ENCODE assay signal across 2 cellular contexts in the genomic region with DNA sequence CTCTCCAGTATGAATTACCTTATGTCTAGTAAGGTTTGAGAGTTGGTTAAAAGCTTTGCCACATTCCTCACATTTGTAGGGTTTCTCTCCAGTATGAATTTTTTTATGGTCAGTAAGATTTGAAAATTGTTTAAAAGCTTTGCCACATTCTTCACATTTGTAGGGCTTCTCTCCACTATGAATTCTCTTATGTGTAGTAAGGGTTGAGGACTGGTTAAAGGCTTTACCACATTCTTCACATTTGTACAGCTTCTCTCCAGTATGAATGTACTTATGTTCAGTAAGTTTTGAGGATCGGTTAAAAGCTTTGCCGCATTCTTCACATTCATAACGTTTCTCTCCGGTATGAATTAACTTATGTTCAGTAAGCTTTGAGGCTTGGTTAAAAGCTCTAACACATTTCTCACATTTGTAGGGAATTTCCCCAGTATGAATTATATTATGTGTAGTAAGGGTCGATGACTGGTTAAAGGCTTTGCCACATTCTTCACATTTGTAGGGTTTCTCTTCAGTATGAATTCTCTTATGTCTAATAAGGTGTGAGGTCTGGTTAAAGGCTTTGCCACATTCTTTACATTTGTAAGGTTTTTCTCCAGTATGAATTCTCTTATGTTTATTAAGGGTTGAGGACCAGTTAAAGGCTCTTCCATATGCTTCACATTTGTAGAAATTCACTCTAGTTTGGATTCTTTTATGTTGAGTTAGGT.
TF ChIP-seq lines count a peak whose summit lies in the region.

No MANE protein-coding gene starts in this region.

TF ChIP-seq in A549, 52 proteins besides CTCF, POLR2A, EP300 and RAD21 (continued from another document):
- TF ChIP-seq, protein P1, sequence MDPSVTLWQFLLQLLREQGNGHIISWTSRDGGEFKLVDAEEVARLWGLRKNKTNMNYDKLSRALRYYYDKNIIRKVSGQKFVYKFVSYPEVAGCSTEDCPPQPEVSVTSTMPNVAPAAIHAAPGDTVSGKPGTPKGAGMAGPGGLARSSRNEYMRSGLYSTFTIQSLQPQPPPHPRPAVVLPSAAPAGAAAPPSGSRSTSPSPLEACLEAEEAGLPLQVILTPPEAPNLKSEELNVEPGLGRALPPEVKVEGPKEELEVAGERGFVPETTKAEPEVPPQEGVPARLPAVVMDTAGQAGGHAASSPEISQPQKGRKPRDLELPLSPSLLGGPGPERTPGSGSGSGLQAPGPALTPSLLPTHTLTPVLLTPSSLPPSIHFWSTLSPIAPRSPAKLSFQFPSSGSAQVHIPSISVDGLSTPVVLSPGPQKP (IDR thresholded peaks at IDR 0.05; ENCODE audit: low read depth, low read length), result no peak
- no peak for TF ChIP-seq HOXB5 (CRISPR knock-in tag; IDR thresholded peaks at IDR 0.05)
- no peak for TF ChIP-seq HEYL (CRISPR knock-in tag; IDR thresholded peaks at IDR 0.05)

TF ChIP-seq in HEK293, 187 proteins besides CTCF, POLR2A, EP300 and RAD21 (continued from another document):
- TF ChIP-seq BCL11B (tag by site-specific recombination; IDR thresholded peaks at IDR 0.05; ENCODE audit: low read depth) (no peak), ZNF830 (tag by site-specific recombination; IDR thresholded peaks at IDR 0.05; ENCODE audit: low read depth) (no peak)
TF ChIP-seq in HEK293: peak in this region for 2.
